Comparison of ENCODE assay signal across 1 cellular context in the genomic region with DNA sequence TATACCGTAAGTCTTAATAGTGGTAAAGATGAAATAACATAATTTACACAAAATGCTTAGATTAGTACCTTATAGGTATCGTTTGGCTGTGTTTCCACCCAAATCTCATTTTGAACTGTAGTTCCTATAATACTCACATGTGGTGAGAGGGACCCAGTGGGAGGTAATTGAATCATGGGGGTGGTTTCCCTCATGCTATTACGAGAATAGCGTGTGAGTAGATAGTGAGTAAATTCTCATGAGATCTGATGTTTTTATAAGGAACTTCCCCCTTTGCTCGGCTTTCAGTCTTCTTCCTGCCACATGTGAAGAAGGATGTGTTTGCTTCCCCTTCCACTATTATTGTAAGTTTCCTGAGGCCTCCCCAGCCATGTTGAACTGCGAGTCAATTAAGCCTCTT.
TF ChIP-seq lines count a peak whose summit lies in the region.

No MANE protein-coding gene starts in this region.

TF ChIP-seq in GM12878, 131 proteins besides CTCF, POLR2A, EP300 and RAD21 (continued from another document and continues in another):
- no peak for TF ChIP-seq ZNF592 (IDR thresholded peaks at IDR 0.05)
- peak in 1 of 2 experiments; percentile 23; a peak in 1 of 3 replicates for TF ChIP-seq EGR1 (IDR thresholded peaks at IDR 0.05; ENCODE audit: borderline replicate concordance in 1 of 2, low read depth in 2 of 2, low read length in 2 of 2)
- TF ChIP-seq ZNF217 (IDR thresholded peaks at IDR 0.05), result peak; percentile 78; the same call in 1 of the 2 replicates
- no peak for TF ChIP-seq SMARCA5 (IDR thresholded peaks at IDR 0.05)
- TF ChIP-seq, protein P1, sequence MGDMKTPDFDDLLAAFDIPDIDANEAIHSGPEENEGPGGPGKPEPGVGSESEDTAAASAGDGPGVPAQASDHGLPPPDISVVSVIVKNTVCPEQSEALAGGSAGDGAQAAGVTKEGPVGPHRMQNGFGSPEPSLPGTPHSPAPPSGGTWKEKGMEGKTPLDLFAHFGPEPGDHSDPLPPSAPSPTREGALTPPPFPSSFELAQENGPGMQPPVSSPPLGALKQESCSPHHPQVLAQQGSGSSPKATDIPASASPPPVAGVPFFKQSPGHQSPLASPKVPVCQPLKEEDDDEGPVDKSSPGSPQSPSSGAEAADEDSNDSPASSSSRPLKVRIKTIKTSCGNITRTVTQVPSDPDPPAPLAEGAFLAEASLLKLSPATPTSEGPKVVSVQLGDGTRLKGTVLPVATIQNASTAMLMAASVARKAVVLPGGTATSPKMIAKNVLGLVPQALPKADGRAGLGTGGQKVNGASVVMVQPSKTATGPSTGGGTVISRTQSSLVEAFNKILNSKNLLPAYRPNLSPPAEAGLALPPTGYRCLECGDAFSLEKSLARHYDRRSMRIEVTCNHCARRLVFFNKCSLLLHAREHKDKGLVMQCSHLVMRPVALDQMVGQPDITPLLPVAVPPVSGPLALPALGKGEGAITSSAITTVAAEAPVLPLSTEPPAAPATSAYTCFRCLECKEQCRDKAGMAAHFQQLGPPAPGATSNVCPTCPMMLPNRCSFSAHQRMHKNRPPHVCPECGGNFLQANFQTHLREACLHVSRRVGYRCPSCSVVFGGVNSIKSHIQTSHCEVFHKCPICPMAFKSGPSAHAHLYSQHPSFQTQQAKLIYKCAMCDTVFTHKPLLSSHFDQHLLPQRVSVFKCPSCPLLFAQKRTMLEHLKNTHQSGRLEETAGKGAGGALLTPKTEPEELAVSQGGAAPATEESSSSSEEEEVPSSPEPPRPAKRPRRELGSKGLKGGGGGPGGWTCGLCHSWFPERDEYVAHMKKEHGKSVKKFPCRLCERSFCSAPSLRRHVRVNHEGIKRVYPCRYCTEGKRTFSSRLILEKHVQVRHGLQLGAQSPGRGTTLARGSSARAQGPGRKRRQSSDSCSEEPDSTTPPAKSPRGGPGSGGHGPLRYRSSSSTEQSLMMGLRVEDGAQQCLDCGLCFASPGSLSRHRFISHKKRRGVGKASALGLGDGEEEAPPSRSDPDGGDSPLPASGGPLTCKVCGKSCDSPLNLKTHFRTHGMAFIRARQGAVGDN (IDR thresholded peaks at IDR 0.05), result peak; percentile 53; the same call in 1 of the 2 replicates
- TF ChIP-seq, protein P2, sequence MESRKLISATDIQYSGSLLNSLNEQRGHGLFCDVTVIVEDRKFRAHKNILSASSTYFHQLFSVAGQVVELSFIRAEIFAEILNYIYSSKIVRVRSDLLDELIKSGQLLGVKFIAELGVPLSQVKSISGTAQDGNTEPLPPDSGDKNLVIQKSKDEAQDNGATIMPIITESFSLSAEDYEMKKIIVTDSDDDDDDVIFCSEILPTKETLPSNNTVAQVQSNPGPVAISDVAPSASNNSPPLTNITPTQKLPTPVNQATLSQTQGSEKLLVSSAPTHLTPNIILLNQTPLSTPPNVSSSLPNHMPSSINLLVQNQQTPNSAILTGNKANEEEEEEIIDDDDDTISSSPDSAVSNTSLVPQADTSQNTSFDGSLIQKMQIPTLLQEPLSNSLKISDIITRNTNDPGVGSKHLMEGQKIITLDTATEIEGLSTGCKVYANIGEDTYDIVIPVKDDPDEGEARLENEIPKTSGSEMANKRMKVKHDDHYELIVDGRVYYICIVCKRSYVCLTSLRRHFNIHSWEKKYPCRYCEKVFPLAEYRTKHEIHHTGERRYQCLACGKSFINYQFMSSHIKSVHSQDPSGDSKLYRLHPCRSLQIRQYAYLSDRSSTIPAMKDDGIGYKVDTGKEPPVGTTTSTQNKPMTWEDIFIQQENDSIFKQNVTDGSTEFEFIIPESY (IDR thresholded peaks at IDR 0.05), result no peak
- TF ChIP-seq RCOR1 (conservative IDR thresholded peaks at IDR 0.05; ENCODE audit: low read depth, low read length), result no peak
- peak; percentile 55; the same call in 1 of the 2 replicates for TF ChIP-seq TCF7 (IDR thresholded peaks at IDR 0.05; ENCODE audit: borderline replicate concordance)
- peak; percentile 70 for TF ChIP-seq DPF2 (IDR thresholded peaks at IDR 0.05)
- TF ChIP-seq KDM1A (IDR thresholded peaks at IDR 0.05; ENCODE audit: borderline replicate concordance), result no peak
- no peak for TF ChIP-seq BMI1 (IDR thresholded peaks at IDR 0.05; ENCODE audit: borderline replicate concordance)
- TF ChIP-seq JUNB (IDR thresholded peaks at IDR 0.05), result peak; percentile 61
- TF ChIP-seq, protein P3, sequence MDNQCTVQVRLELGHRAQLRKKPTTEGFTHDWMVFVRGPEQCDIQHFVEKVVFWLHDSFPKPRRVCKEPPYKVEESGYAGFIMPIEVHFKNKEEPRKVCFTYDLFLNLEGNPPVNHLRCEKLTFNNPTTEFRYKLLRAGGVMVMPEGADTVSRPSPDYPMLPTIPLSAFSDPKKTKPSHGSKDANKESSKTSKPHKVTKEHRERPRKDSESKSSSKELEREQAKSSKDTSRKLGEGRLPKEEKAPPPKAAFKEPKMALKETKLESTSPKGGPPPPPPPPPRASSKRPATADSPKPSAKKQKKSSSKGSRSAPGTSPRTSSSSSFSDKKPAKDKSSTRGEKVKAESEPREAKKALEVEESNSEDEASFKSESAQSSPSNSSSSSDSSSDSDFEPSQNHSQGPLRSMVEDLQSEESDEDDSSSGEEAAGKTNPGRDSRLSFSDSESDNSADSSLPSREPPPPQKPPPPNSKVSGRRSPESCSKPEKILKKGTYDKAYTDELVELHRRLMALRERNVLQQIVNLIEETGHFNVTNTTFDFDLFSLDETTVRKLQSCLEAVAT (IDR thresholded peaks at IDR 0.05), result 0 out of 2 replicates have a peak, but pooled peaks have one; percentile 37
- TF ChIP-seq MTA2 (IDR thresholded peaks at IDR 0.05; ENCODE audit: low read depth), result peak; percentile 81
- TF ChIP-seq, protein P4, sequence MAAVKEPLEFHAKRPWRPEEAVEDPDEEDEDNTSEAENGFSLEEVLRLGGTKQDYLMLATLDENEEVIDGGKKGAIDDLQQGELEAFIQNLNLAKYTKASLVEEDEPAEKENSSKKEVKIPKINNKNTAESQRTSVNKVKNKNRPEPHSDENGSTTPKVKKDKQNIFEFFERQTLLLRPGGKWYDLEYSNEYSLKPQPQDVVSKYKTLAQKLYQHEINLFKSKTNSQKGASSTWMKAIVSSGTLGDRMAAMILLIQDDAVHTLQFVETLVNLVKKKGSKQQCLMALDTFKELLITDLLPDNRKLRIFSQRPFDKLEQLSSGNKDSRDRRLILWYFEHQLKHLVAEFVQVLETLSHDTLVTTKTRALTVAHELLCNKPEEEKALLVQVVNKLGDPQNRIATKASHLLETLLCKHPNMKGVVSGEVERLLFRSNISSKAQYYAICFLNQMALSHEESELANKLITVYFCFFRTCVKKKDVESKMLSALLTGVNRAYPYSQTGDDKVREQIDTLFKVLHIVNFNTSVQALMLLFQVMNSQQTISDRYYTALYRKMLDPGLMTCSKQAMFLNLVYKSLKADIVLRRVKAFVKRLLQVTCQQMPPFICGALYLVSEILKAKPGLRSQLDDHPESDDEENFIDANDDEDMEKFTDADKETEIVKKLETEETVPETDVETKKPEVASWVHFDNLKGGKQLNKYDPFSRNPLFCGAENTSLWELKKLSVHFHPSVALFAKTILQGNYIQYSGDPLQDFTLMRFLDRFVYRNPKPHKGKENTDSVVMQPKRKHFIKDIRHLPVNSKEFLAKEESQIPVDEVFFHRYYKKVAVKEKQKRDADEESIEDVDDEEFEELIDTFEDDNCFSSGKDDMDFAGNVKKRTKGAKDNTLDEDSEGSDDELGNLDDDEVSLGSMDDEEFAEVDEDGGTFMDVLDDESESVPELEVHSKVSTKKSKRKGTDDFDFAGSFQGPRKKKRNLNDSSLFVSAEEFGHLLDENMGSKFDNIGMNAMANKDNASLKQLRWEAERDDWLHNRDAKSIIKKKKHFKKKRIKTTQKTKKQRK (IDR thresholded peaks at IDR 0.05; ENCODE audit: low read depth, low read length), result no peak
- TF ChIP-seq NFIC (IDR thresholded peaks at IDR 0.05; ENCODE audit: low read depth, low read length), result peak; percentile 87; the same call in 1 of the 2 replicates
- TF ChIP-seq, protein P5, sequence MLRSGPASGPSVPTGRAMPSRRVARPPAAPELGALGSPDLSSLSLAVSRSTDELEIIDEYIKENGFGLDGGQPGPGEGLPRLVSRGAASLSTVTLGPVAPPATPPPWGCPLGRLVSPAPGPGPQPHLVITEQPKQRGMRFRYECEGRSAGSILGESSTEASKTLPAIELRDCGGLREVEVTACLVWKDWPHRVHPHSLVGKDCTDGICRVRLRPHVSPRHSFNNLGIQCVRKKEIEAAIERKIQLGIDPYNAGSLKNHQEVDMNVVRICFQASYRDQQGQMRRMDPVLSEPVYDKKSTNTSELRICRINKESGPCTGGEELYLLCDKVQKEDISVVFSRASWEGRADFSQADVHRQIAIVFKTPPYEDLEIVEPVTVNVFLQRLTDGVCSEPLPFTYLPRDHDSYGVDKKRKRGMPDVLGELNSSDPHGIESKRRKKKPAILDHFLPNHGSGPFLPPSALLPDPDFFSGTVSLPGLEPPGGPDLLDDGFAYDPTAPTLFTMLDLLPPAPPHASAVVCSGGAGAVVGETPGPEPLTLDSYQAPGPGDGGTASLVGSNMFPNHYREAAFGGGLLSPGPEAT (IDR thresholded peaks at IDR 0.05; ENCODE audit: low read depth), result peak; percentile 68; the same call in 1 of the 2 replicates
- no peak for TF ChIP-seq CBX3 (IDR thresholded peaks at IDR 0.05; ENCODE audit: borderline replicate concordance, low read depth)
- TF ChIP-seq CEBPB (IDR thresholded peaks at IDR 0.05; ENCODE audit: borderline replicate concordance in 1 of 2, low read depth in 2 of 2, low read length in 2 of 2), result no peak
- TF ChIP-seq PML (IDR thresholded peaks at IDR 0.05; ENCODE audit: low read length), result no peak
- peak in 1 of 2 experiments; percentile 97; a peak in 2 of 4 replicates for TF ChIP-seq ETV6 (conservative IDR thresholded peaks at IDR 0.05 in 1 of 2, IDR thresholded peaks at IDR 0.05 in 1 of 2; ENCODE audit: borderline replicate concordance in 1 of 2, low read depth in 1 of 2)
- TF ChIP-seq FOS (IDR thresholded peaks at IDR 0.05; ENCODE audit: borderline replicate concordance, extremely low read depth, insufficient read length), result no peak
- TF ChIP-seq CBFB (IDR thresholded peaks at IDR 0.05; ENCODE audit: low read depth), result no peak
- peak; percentile 37; the same call in 1 of the 2 replicates for TF ChIP-seq BCL11A (IDR thresholded peaks at IDR 0.05; ENCODE audit: low read depth, low read length)
- no peak for TF ChIP-seq FOXK2 (IDR thresholded peaks at IDR 0.05)
- TF ChIP-seq TBL1XR1 (IDR thresholded peaks at IDR 0.05; ENCODE audit: low read depth, low read length), result no peak
- no peak for TF ChIP-seq ZNF274 (IDR thresholded peaks at IDR 0.05; ENCODE audit: insufficient read depth, insufficient read length)
- TF ChIP-seq ZNF24 (IDR thresholded peaks at IDR 0.05), result no peak
- TF ChIP-seq ATF7 (IDR thresholded peaks at IDR 0.05; ENCODE audit: low read depth), result peak; percentile 53
- TF ChIP-seq, protein P6, sequence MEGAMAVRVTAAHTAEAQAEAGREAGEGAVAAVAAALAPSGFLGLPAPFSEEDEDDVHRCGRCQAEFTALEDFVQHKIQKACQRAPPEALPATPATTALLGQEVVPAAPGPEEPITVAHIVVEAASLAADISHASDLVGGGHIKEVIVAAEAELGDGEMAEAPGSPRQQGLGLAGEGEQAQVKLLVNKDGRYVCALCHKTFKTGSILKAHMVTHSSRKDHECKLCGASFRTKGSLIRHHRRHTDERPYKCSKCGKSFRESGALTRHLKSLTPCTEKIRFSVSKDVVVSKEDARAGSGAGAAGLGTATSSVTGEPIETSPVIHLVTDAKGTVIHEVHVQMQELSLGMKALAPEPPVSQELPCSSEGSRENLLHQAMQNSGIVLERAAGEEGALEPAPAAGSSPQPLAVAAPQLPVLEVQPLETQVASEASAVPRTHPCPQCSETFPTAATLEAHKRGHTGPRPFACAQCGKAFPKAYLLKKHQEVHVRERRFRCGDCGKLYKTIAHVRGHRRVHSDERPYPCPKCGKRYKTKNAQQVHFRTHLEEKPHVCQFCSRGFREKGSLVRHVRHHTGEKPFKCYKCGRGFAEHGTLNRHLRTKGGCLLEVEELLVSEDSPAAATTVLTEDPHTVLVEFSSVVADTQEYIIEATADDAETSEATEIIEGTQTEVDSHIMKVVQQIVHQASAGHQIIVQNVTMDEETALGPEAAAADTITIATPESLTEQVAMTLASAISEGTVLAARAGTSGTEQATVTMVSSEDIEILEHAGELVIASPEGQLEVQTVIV (IDR thresholded peaks at IDR 0.05; ENCODE audit: borderline replicate concordance, partially characterized antibody), result no peak
- TF ChIP-seq STAT1 (conservative IDR thresholded peaks at IDR 0.05), result no peak
- peak; percentile 85; the same call in 1 of the 2 replicates for TF ChIP-seq FOXM1 (IDR thresholded peaks at IDR 0.05; ENCODE audit: low read depth, low read length)
- peak; percentile 24; the same call in 1 of the 2 replicates for TF ChIP-seq TCF12 (IDR thresholded peaks at IDR 0.05; ENCODE audit: low read depth, low read length)
- TF ChIP-seq MEF2B (IDR thresholded peaks at IDR 0.05; ENCODE audit: partially characterized antibody, poor library complexity, severe bottlenecking), result peak; percentile 88
- 0 out of 2 replicates have a peak, but pooled peaks have one; percentile 18 for TF ChIP-seq EED (IDR thresholded peaks at IDR 0.05; ENCODE audit: low read depth)
